1 cellular context compared by ENCODE assay signal in the genomic region with DNA sequence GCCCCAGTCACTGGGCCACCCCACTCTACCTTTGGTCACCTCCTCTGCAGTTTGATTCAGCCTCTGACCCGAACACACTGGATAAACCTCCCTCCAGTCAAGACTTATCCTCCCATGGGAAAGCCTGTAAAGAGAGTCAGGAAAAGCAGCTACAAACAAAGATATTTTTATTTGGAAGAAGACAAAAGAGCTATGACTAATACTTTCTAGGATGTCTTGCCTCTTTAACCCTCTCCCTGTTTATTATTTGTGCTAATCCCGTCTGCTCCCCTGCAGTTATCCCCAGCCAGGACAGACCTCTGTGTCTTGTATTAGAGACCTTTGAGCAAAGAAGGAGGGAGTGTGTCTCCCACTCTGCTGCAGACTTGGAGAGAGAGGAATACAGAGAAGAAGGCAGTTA.
TF ChIP-seq lines count a peak whose summit lies in the region.

No MANE protein-coding gene starts in this region.

TF ChIP-seq in GM23338, 12 proteins besides CTCF, POLR2A, EP300 and RAD21 (continued from another document):
- no peak for TF ChIP-seq ZNF462 (CRISPR knock-in tag; IDR thresholded peaks at IDR 0.05)
- TF ChIP-seq EZH2 (IDR thresholded peaks at IDR 0.05; ENCODE audit: low read depth, unreplicated experiment): no peak
- TF ChIP-seq CREB1 (CRISPR knock-in tag; IDR thresholded peaks at IDR 0.05; ENCODE audit: low read depth): no peak
- no peak for TF ChIP-seq NANOG (IDR thresholded peaks at IDR 0.05; ENCODE audit: borderline replicate concordance)
TF ChIP-seq in GM23338: peak in this region for 0.
